Comparison of ENCODE assay signal across 1 cellular context in genomic region chr7:74271742-74272141, GRCh38.
A peak's percentile ranks its signal among the peaks of the same experiment; 100 is the strongest.
TF ChIP-seq lines count a peak whose summit lies in the region.

No MANE protein-coding gene starts in this region.

TF ChIP-seq in HepG2, 621 proteins besides CTCF, POLR2A, EP300 and RAD21 (continued from another document):
- TF ChIP-seq ZNF770 (CRISPR knock-in tag; IDR thresholded peaks at IDR 0.05) (peak; percentile 98), ZSCAN21 (CRISPR knock-in tag; IDR thresholded peaks at IDR 0.05; ENCODE audit: borderline replicate concordance) (no peak), ELF1 (CRISPR knock-in tag; IDR thresholded peaks at IDR 0.05) (peak; percentile 53; the same call in 1 of the 2 replicates), ZMAT5 (CRISPR knock-in tag; IDR thresholded peaks at IDR 0.05; ENCODE audit: borderline replicate concordance, low read depth) (no peak), PHF21A (CRISPR knock-in tag; IDR thresholded peaks at IDR 0.05) (peak; percentile 47; the same call in 1 of the 2 replicates), KLF11 (CRISPR knock-in tag; IDR thresholded peaks at IDR 0.05) (no peak), ATF6 (CRISPR knock-in tag; conservative IDR thresholded peaks at IDR 0.05) (no peak), HNF4A (CRISPR knock-in tag; IDR thresholded peaks at IDR 0.05) (peak; percentile 42), TRIM24 (CRISPR knock-in tag; IDR thresholded peaks at IDR 0.05) (no peak), ZNF142 (CRISPR knock-in tag; IDR thresholded peaks at IDR 0.05) (peak; percentile 79; the same call in 1 of the 2 replicates)
